In the genomic region with DNA sequence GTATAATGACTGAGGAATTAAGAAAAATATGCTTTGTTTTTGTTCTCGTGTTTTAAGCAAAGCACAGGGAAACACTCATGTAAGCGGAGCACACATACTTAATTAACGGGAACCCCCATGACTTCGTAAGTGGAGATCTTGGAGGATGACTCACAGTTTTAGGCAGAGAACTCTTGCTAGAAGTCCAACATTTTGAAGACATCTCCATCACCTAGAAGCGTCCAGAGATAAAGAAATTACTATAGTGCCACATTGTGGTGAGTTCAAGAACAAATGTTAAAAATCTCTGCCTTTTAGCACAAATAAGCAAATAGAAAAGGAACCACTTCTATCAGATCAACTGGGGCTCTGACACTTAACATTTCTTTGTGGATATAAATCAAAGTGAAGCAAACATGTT, we compare ENCODE assay signal across 8 cellular contexts.
DNase-seq lines count a peak whose midpoint lies in the region; ATAC-seq and TF ChIP-seq lines count a peak whose summit lies in the region.

No MANE protein-coding gene starts in this region.

- H3K4me3 ChIP-seq in AG09309 (ENCODE audit: control insufficient read depth, low read depth, low read length) (no peak overlapping the region), gastroesophageal sphincter (no peak overlapping the region), H7 (ENCODE audit: insufficient read depth, low read depth, low read length) (no peak overlapping the region)

- no peak for TF ChIP-seq EP300 in gastroesophageal sphincter (IDR thresholded peaks at IDR 0.05)

- 16 to 35% methylated on average over 5 of the region's 5 CpGs for WGBS in gastroesophageal sphincter (ENCODE audit: low coverage in 1 of 2), 2 donors

- H3K4me1 ChIP-seq in gastroesophageal sphincter = peaks cover 0 to 7% (median 0%) of the 10 kb centered on the region in 3 donors

- no peak for TF ChIP-seq CTCF in AG09309 (IDR thresholded peaks at IDR 0.05; ENCODE audit: control insufficient read depth, insufficient read depth, low read depth, low read length, missing control alignments)
- peak in 1 of 4 experiments; percentile 40 for TF ChIP-seq CTCF in gastroesophageal sphincter (IDR thresholded peaks at IDR 0.05)

- TF ChIP-seq POLR2A in gastroesophageal sphincter (IDR thresholded peaks at IDR 0.05) = no peak

- H3K36me3 ChIP-seq in gastroesophageal sphincter (no peaks in the 10 kb centered on the region), H7 (replicated peaks; ENCODE audit: control insufficient read depth, insufficient read depth, low read length) (no peaks in the 10 kb centered on the region)

- ATAC-seq in GM21381 (IDR thresholded peaks at IDR 0.05; ENCODE audit: unreplicated experiment) (peak; percentile 67), gastroesophageal sphincter (peak; percentile 89), GM21576 (IDR thresholded peaks at IDR 0.05; ENCODE audit: unreplicated experiment) (no peak)

- H3K9me3 ChIP-seq in gastroesophageal sphincter = no peaks in the 10 kb centered on the region

- no peak overlapping the region for H3K27ac ChIP-seq in gastroesophageal sphincter

- no peaks in the 10 kb centered on the region for H3K27me3 ChIP-seq in gastroesophageal sphincter
- no peaks in the 10 kb centered on the region for H3K27me3 ChIP-seq in H7 (ENCODE audit: control insufficient read depth, insufficient read depth, low read length)

- DNase-seq in AG09309 (ENCODE audit: low read depth) (peak; percentile 67), NOMO-1 (lab: John Stamatoyannopoulos, UW; ENCODE audit: unreplicated experiment in 2 of 2) (peak; percentile 11 to 47), H7 (no peak)
- no peak for DNase-seq in activated naive CD4-positive, alpha-beta T cell treated with anti-CD3 and anti-CD28 coated beads, Interleukin-2, amount 50 U/mL, for 16 hours
- no peak for DNase-seq in activated effector memory CD4-positive, alpha-beta T cell treated with anti-CD3 and anti-CD28 coated beads, Interleukin-2, amount 50 U/mL, for 16 hours

Comparison
In these comparisons a context has a peak if more than half of its experiments do, and no peak if none do; other contexts are left out.
1. DNase-seq: peak in AG09309 (single experiment) and NOMO-1 (2 of 2); none in H7 (single experiment), activated naive CD4-positive, alpha-beta T cell treated with anti-CD3 and anti-CD28 coated beads, Interleukin-2, amount 50 U/mL, for 16 hours (single experiment) and activated effector memory CD4-positive, alpha-beta T cell treated with anti-CD3 and anti-CD28 coated beads, Interleukin-2, amount 50 U/mL, for 16 hours (single experiment).